13 cellular contexts compared by ENCODE assay signal in the genomic region with DNA sequence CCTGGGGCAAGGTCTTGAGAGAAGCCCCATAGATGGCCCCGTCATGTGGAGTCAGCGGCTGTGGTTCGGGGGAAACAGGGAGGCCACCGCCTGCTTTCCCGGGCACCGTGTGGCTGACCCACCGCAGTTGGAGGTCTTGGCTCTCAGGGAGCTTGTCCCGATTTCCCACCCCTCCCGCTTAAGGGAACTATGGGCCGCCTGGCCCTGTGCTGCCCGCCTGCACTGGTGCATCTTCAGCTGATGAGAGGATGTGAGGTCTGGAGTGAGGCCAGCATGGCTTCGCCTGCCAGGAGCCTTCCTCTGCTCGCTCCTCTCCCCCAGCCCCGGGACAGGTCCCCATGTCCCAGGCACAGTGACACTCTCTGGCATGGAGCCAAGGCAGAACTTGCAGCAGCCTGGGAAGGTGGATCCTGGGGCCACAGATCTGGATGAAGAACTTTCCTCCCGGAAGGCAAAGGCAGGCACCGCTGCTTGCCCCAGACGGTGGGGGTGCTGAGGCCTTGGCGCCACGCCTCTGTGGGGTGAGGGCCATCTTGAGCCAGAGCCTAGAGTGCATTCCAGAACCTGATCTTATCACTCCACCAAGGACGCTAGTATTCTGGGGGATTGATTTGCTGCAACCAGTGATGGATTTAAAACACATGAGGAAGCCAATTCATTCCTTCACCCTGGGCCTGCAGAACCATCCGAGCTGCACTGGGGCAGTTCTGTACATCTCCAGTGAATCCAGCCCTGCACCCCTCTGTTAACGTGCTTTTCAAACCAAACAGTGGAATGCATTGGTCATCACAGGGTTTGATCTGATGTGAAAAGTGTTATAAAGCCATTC.
DNase-seq lines count a peak whose midpoint lies in the region; ATAC-seq and TF ChIP-seq lines count a peak whose summit lies in the region.
"Had no signal": no experiment of that assay in that cellular context is flagged by ENCODE, and none has a peak within 500 bp of the region (broad histone marks: within the 10 kb centered on the region; RNA-seq: fewer than 3 reads in every experiment).

No MANE protein-coding gene starts in this region.

- no peaks in the 10 kb centered on the region for H3K9me3 ChIP-seq in adrenal gland (replicated peaks in 1 of 3)
- no peaks in the 10 kb centered on the region for H3K9me3 ChIP-seq in heart left ventricle
- H3K9me3 ChIP-seq in psoas muscle: no peaks in the 10 kb centered on the region
- H3K9me3 ChIP-seq: uterus had no signal

- H3K4me1 ChIP-seq in adrenal gland (replicated peaks in 1 of 2) (peaks cover 3 to 15% of the 10 kb centered on the region in 2 donors), heart left ventricle (peaks cover 0 to 29% (median 21%) of the 10 kb centered on the region in 12 donors), psoas muscle (no peaks in the 10 kb centered on the region)
- H3K4me1 ChIP-seq: uterus had no signal

- H3K27ac ChIP-seq in adrenal gland: peak overlapping the region in 1 of 5 donors; percentile 41
- peak overlapping the region in 11 of 12 donors; percentile 22 to 85 (median 71) for H3K27ac ChIP-seq in heart left ventricle
- no peak overlapping the region for H3K27ac ChIP-seq in psoas muscle
- H3K27ac ChIP-seq: C4-2B, HL-60, uterus had no signal

- H3K27me3 ChIP-seq in adrenal gland: no peaks in the 10 kb centered on the region
- no peaks in the 10 kb centered on the region for H3K27me3 ChIP-seq in heart left ventricle
- H3K27me3 ChIP-seq in psoas muscle (ENCODE audit: insufficient read depth in 3 of 3, low read length in 2 of 3): no peaks in the 10 kb centered on the region
- H3K27me3 ChIP-seq: uterus had no signal

- H3K36me3 ChIP-seq in adrenal gland (replicated peaks in 1 of 2) (no peaks in the 10 kb centered on the region), heart left ventricle (no peaks in the 10 kb centered on the region), psoas muscle (ENCODE audit: insufficient read depth in 1 of 2, low read depth in 1 of 2) (no peaks in the 10 kb centered on the region)
- H3K36me3 ChIP-seq: uterus had no signal

- TF ChIP-seq POLR2A in adrenal gland (IDR thresholded peaks at IDR 0.05) (no peak), heart left ventricle (IDR thresholded peaks at IDR 0.05) (no peak)

- DNase-seq in C1 segment of cervical spinal cord (lab: John Stamatoyannopoulos, UW) (peak in 9 of 14 donors; percentile 22 to 65 (median 43)), adrenal gland (peak; percentile 20 to 70 (median 48)), heart left ventricle (peak in 4 of 5 donors; percentile 36 to 69 (median 45)), psoas muscle (peak; percentile 6 to 42), OCI-M2 (lab: John Stamatoyannopoulos, UW; ENCODE audit: unreplicated experiment) (no peak)
- no peak for DNase-seq in central memory CD4-positive, alpha-beta T cell
- DNase-seq in stimulated activated CD4-positive, alpha-beta T cell treated with anti-CD3 and anti-CD28 coated beads, Interleukin-4, amount 100 ng/mL, for 1 hour: no peak
- DNase-seq: activated B cell treated with CpG ODN at 0.5 μM for 24 hours, immature natural killer cell had no signal

- WGBS in adrenal gland, 4 donors: 30 to 49% (median 37%) methylated on average over 9 to 22 of the region's 22 CpGs
- WGBS in heart left ventricle, 4 donors: 32 to 57% (median 46%) methylated on average over 10 to 22 of the region's 22 CpGs
- 21 to 28% (median 23%) methylated on average over 22 of the region's 22 CpGs for WGBS in psoas muscle, 3 donors

- intact Hi-C loops in adrenal gland (cut with DNase I) (no loop called here), heart left ventricle (cut with DNase I) (loop anchor here in 5 of 10 donors (10.0 kb wide), 5 partner anchors 45 to 175 kb away; partner anchors contain the start of gene TNRC6C (in 1 of the 5)), psoas muscle (cut with DNase I) (no loop called here)

- ATAC-seq in heart left ventricle (peak; percentile 24 to 60 (median 48)), psoas muscle (peak; percentile 23 to 54 (median 38)), GM21529 (IDR thresholded peaks at IDR 0.05; ENCODE audit: unreplicated experiment) (no peak)

- no peak overlapping the region for H3K4me3 ChIP-seq in adrenal gland
- peak overlapping the region in 5 of 12 donors; percentile 16 to 36 (median 22) for H3K4me3 ChIP-seq in heart left ventricle
- no peak overlapping the region for H3K4me3 ChIP-seq in psoas muscle
- H3K4me3 ChIP-seq: uterus had no signal

- TF ChIP-seq CTCF in adrenal gland (IDR thresholded peaks at IDR 0.05) (no peak), heart left ventricle (IDR thresholded peaks at IDR 0.05) (no peak), psoas muscle (IDR thresholded peaks at IDR 0.05) (no peak)

Comparison
In these comparisons a context has a peak if more than half of its experiments do, and no peak if none do; other contexts are left out.
1. DNase-seq: peak in C1 segment of cervical spinal cord (9 of 14), adrenal gland (7 of 7), heart left ventricle (4 of 5) and psoas muscle (2 of 2); none in OCI-M2 (single experiment), central memory CD4-positive, alpha-beta T cell (single experiment) and stimulated activated CD4-positive, alpha-beta T cell treated with anti-CD3 and anti-CD28 coated beads, Interleukin-4, amount 100 ng/mL, for 1 hour (single experiment).